ENCODE assay signal across 1 cellular context in the genomic region with DNA sequence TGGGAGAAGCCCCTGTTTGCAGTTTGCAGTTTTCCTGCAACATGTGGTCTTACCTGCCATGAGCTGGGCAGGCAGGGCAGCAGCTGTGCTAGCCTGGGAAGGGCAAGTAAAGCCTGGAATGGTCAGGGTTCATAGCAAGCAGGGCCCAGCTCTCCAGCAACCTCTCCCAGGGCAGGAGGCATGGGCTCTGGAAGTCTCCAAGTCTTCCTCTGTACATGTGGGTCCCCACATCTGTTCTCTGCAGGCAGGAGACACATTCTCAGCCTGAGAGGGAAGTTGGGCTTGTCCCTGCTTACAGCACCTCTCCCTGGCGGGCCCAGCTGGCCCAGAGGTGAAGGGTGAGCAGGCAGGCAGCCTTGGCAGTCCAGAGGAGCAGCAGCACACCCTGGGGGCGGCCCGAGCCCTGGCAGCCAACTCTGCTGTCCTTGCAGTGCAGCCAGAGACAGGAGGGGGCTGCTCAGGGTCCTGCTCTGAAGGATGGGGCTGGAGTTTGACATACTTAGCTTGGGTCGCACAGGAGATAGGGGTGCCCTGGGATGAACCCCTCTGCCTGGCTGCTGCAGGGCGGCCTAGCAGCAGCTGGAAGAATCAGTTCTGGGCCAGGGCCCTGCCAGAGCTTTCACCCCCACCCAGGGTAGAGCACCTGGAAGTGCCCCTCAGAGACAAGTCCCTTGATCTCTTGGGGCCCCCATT.
TF ChIP-seq lines count a peak whose summit lies in the region.

No MANE protein-coding gene starts in this region.

TF ChIP-seq in HepG2, 621 proteins besides CTCF, POLR2A, EP300 and RAD21 (continued from another document and continues in another):
- TF ChIP-seq MTF2 (CRISPR knock-in tag; IDR thresholded peaks at IDR 0.05; ENCODE audit: borderline replicate concordance) (0 out of 2 replicates have a peak, but pooled peaks have one; percentile 69), KLF13 (CRISPR knock-in tag; IDR thresholded peaks at IDR 0.05) (no peak), ZNF788 (CRISPR knock-in tag; IDR thresholded peaks at IDR 0.05; ENCODE audit: borderline replicate concordance) (peak; percentile 96), HMG20B (CRISPR knock-in tag; conservative IDR thresholded peaks at IDR 0.05) (no peak), ZNF629 (CRISPR knock-in tag; conservative IDR thresholded peaks at IDR 0.05) (no peak), HDAC6 (IDR thresholded peaks at IDR 0.05; ENCODE audit: low read depth, low read length) (no peak), STAT5B (CRISPR knock-in tag; IDR thresholded peaks at IDR 0.05) (no peak), HNRNPLL (IDR thresholded peaks at IDR 0.05; ENCODE audit: low read depth, low read length, poor library complexity, severe bottlenecking) (peak; percentile 52), ZSCAN22 (CRISPR knock-in tag; IDR thresholded peaks at IDR 0.05) (no peak), ZKSCAN1 (IDR thresholded peaks at IDR 0.05; ENCODE audit: low read length) (0 out of 2 replicates have a peak, but pooled peaks have one; percentile 29), ZNF557 (CRISPR knock-in tag; IDR thresholded peaks at IDR 0.05) (no peak), ZFP1 (CRISPR knock-in tag; IDR thresholded peaks at IDR 0.05) (peak; percentile 83; the same call in 1 of the 2 replicates), PRPF4 (IDR thresholded peaks at IDR 0.05; ENCODE audit: low read depth, low read length, poor library complexity, severe bottlenecking) (no peak), TBL1XR1 (IDR thresholded peaks at IDR 0.05; ENCODE audit: borderline replicate concordance, low read length, partially characterized antibody) (no peak), MLLT10 (CRISPR knock-in tag; IDR thresholded peaks at IDR 0.05) (no peak), ZNF878 (CRISPR knock-in tag; IDR thresholded peaks at IDR 0.05) (no peak), CC2D1A (CRISPR knock-in tag; IDR thresholded peaks at IDR 0.05) (no peak), HDAC2 (CRISPR knock-in tag; IDR thresholded peaks at IDR 0.05) (peak; percentile 85), SMC3 (IDR thresholded peaks at IDR 0.05; ENCODE audit: low read length) (peak; percentile 84), BCL6 (CRISPR knock-in tag; IDR thresholded peaks at IDR 0.05) (peak; percentile 69; the same call in 1 of the 2 replicates), NR1H2 (CRISPR knock-in tag; IDR thresholded peaks at IDR 0.05; ENCODE audit: borderline replicate concordance, low read depth) (no peak), ZNF274 (CRISPR knock-in tag; IDR thresholded peaks at IDR 0.05) (no peak), TEAD2 (CRISPR knock-in tag; IDR thresholded peaks at IDR 0.05) (no peak), FOSL2 (CRISPR knock-in tag; IDR thresholded peaks at IDR 0.05) (peak; percentile 72), NFE2L2 (IDR thresholded peaks at IDR 0.05; ENCODE audit: low read length) (no peak), KDM5A (IDR thresholded peaks at IDR 0.05; ENCODE audit: borderline replicate concordance, low read length) (no peak), SMARCC2 (IDR thresholded peaks at IDR 0.05) (no peak), KDM6A (CRISPR knock-in tag; IDR thresholded peaks at IDR 0.05; ENCODE audit: low read depth) (no peak), DNMT1 (CRISPR knock-in tag; IDR thresholded peaks at IDR 0.05) (0 out of 2 replicates have a peak, but pooled peaks have one; percentile 24), FOXA1 (IDR thresholded peaks at IDR 0.05) (no peak), FOXA1 (CRISPR knock-in tag; IDR thresholded peaks at IDR 0.05) (peak; percentile 65)
- TF ChIP-seq, protein P1, sequence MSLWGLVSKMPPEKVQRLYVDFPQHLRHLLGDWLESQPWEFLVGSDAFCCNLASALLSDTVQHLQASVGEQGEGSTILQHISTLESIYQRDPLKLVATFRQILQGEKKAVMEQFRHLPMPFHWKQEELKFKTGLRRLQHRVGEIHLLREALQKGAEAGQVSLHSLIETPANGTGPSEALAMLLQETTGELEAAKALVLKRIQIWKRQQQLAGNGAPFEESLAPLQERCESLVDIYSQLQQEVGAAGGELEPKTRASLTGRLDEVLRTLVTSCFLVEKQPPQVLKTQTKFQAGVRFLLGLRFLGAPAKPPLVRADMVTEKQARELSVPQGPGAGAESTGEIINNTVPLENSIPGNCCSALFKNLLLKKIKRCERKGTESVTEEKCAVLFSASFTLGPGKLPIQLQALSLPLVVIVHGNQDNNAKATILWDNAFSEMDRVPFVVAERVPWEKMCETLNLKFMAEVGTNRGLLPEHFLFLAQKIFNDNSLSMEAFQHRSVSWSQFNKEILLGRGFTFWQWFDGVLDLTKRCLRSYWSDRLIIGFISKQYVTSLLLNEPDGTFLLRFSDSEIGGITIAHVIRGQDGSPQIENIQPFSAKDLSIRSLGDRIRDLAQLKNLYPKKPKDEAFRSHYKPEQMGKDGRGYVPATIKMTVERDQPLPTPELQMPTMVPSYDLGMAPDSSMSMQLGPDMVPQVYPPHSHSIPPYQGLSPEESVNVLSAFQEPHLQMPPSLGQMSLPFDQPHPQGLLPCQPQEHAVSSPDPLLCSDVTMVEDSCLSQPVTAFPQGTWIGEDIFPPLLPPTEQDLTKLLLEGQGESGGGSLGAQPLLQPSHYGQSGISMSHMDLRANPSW (CRISPR knock-in tag; IDR thresholded peaks at IDR 0.05; ENCODE audit: borderline replicate concordance), result no peak; the same call in 1 of the 2 replicates
- TF ChIP-seq, protein P2, sequence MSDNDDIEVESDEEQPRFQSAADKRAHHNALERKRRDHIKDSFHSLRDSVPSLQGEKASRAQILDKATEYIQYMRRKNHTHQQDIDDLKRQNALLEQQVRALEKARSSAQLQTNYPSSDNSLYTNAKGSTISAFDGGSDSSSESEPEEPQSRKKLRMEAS (IDR thresholded peaks at IDR 0.05), result peak; percentile 61; the same call in 1 of the 2 replicates
- TF ChIP-seq, protein P3, sequence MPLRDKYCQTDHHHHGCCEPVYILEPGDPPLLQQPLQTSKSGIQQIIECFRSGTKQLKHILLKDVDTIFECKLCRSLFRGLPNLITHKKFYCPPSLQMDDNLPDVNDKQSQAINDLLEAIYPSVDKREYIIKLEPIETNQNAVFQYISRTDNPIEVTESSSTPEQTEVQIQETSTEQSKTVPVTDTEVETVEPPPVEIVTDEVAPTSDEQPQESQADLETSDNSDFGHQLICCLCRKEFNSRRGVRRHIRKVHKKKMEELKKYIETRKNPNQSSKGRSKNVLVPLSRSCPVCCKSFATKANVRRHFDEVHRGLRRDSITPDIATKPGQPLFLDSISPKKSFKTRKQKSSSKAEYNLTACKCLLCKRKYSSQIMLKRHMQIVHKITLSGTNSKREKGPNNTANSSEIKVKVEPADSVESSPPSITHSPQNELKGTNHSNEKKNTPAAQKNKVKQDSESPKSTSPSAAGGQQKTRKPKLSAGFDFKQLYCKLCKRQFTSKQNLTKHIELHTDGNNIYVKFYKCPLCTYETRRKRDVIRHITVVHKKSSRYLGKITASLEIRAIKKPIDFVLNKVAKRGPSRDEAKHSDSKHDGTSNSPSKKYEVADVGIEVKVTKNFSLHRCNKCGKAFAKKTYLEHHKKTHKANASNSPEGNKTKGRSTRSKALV (CRISPR knock-in tag; IDR thresholded peaks at IDR 0.05), result no peak
- TF ChIP-seq, protein P4, sequence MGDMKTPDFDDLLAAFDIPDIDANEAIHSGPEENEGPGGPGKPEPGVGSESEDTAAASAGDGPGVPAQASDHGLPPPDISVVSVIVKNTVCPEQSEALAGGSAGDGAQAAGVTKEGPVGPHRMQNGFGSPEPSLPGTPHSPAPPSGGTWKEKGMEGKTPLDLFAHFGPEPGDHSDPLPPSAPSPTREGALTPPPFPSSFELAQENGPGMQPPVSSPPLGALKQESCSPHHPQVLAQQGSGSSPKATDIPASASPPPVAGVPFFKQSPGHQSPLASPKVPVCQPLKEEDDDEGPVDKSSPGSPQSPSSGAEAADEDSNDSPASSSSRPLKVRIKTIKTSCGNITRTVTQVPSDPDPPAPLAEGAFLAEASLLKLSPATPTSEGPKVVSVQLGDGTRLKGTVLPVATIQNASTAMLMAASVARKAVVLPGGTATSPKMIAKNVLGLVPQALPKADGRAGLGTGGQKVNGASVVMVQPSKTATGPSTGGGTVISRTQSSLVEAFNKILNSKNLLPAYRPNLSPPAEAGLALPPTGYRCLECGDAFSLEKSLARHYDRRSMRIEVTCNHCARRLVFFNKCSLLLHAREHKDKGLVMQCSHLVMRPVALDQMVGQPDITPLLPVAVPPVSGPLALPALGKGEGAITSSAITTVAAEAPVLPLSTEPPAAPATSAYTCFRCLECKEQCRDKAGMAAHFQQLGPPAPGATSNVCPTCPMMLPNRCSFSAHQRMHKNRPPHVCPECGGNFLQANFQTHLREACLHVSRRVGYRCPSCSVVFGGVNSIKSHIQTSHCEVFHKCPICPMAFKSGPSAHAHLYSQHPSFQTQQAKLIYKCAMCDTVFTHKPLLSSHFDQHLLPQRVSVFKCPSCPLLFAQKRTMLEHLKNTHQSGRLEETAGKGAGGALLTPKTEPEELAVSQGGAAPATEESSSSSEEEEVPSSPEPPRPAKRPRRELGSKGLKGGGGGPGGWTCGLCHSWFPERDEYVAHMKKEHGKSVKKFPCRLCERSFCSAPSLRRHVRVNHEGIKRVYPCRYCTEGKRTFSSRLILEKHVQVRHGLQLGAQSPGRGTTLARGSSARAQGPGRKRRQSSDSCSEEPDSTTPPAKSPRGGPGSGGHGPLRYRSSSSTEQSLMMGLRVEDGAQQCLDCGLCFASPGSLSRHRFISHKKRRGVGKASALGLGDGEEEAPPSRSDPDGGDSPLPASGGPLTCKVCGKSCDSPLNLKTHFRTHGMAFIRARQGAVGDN (CRISPR knock-in tag; IDR thresholded peaks at IDR 0.05), result peak; percentile 91
- TF ChIP-seq, protein P5, sequence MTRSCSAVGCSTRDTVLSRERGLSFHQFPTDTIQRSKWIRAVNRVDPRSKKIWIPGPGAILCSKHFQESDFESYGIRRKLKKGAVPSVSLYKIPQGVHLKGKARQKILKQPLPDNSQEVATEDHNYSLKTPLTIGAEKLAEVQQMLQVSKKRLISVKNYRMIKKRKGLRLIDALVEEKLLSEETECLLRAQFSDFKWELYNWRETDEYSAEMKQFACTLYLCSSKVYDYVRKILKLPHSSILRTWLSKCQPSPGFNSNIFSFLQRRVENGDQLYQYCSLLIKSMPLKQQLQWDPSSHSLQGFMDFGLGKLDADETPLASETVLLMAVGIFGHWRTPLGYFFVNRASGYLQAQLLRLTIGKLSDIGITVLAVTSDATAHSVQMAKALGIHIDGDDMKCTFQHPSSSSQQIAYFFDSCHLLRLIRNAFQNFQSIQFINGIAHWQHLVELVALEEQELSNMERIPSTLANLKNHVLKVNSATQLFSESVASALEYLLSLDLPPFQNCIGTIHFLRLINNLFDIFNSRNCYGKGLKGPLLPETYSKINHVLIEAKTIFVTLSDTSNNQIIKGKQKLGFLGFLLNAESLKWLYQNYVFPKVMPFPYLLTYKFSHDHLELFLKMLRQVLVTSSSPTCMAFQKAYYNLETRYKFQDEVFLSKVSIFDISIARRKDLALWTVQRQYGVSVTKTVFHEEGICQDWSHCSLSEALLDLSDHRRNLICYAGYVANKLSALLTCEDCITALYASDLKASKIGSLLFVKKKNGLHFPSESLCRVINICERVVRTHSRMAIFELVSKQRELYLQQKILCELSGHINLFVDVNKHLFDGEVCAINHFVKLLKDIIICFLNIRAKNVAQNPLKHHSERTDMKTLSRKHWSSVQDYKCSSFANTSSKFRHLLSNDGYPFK (CRISPR knock-in tag; IDR thresholded peaks at IDR 0.05; ENCODE audit: borderline replicate concordance), result peak; percentile 72
- TF ChIP-seq, protein P6, sequence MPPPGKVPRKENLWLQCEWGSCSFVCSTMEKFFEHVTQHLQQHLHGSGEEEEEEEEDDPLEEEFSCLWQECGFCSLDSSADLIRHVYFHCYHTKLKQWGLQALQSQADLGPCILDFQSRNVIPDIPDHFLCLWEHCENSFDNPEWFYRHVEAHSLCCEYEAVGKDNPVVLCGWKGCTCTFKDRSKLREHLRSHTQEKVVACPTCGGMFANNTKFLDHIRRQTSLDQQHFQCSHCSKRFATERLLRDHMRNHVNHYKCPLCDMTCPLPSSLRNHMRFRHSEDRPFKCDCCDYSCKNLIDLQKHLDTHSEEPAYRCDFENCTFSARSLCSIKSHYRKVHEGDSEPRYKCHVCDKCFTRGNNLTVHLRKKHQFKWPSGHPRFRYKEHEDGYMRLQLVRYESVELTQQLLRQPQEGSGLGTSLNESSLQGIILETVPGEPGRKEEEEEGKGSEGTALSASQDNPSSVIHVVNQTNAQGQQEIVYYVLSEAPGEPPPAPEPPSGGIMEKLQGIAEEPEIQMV (CRISPR knock-in tag; IDR thresholded peaks at IDR 0.05; ENCODE audit: low read depth), result peak; percentile 65
- TF ChIP-seq, protein P7, sequence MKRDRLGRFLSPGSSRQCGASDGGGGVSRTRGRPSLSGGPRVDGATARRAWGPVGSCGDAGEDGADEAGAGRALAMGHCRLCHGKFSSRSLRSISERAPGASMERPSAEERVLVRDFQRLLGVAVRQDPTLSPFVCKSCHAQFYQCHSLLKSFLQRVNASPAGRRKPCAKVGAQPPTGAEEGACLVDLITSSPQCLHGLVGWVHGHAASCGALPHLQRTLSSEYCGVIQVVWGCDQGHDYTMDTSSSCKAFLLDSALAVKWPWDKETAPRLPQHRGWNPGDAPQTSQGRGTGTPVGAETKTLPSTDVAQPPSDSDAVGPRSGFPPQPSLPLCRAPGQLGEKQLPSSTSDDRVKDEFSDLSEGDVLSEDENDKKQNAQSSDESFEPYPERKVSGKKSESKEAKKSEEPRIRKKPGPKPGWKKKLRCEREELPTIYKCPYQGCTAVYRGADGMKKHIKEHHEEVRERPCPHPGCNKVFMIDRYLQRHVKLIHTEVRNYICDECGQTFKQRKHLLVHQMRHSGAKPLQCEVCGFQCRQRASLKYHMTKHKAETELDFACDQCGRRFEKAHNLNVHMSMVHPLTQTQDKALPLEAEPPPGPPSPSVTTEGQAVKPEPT (CRISPR knock-in tag; IDR thresholded peaks at IDR 0.05; ENCODE audit: low read depth), result no peak; the same call in 1 of the 2 replicates
- TF ChIP-seq, protein P8, sequence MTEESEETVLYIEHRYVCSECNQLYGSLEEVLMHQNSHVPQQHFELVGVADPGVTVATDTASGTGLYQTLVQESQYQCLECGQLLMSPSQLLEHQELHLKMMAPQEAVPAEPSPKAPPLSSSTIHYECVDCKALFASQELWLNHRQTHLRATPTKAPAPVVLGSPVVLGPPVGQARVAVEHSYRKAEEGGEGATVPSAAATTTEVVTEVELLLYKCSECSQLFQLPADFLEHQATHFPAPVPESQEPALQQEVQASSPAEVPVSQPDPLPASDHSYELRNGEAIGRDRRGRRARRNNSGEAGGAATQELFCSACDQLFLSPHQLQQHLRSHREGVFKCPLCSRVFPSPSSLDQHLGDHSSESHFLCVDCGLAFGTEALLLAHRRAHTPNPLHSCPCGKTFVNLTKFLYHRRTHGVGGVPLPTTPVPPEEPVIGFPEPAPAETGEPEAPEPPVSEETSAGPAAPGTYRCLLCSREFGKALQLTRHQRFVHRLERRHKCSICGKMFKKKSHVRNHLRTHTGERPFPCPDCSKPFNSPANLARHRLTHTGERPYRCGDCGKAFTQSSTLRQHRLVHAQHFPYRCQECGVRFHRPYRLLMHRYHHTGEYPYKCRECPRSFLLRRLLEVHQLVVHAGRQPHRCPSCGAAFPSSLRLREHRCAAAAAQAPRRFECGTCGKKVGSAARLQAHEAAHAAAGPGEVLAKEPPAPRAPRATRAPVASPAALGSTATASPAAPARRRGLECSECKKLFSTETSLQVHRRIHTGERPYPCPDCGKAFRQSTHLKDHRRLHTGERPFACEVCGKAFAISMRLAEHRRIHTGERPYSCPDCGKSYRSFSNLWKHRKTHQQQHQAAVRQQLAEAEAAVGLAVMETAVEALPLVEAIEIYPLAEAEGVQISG (CRISPR knock-in tag; IDR thresholded peaks at IDR 0.05), result peak; percentile 63
- TF ChIP-seq, protein P9, sequence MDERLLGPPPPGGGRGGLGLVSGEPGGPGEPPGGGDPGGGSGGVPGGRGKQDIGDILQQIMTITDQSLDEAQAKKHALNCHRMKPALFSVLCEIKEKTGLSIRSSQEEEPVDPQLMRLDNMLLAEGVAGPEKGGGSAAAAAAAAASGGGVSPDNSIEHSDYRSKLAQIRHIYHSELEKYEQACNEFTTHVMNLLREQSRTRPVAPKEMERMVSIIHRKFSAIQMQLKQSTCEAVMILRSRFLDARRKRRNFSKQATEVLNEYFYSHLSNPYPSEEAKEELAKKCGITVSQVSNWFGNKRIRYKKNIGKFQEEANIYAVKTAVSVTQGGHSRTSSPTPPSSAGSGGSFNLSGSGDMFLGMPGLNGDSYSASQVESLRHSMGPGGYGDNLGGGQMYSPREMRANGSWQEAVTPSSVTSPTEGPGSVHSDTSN (CRISPR knock-in tag; IDR thresholded peaks at IDR 0.05), result no peak
